ENCODE assay signal across 23 cellular contexts in the genomic region with DNA sequence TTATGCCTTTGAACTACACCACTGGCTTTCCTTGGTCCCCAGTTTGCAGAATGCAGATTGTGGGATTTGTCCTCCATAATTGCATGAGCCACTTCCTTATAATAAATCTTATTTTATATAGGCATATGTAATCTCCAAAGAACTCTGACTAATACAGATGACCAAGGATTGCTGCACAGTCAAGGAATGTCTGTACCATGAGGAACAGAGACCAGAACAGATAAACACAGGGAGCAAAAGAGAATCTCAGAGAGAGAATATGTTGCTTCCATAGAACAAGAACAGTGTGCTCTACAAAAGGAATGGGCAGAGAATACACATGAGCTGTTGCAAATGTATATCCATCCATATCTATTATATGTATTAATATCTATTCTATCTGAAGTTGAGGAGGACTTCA.
"Had no signal": no experiment of that assay in that cellular context is flagged by ENCODE, and none has a peak within 500 bp of the region (broad histone marks: within the 10 kb centered on the region; RNA-seq: fewer than 3 reads in every experiment).

No MANE protein-coding gene starts in this region.

- H3K4me1 ChIP-seq: pancreas, psoas muscle had no signal

- H3K36me3 ChIP-seq: cardiac muscle cell, neutrophil, pancreas, right atrium auricular region, thyroid gland, upper lobe of right lung had no signal

- H3K27ac ChIP-seq: cardiac muscle cell, hepatocyte, neutrophil, pancreas, psoas muscle, right atrium auricular region, thyroid gland, upper lobe of right lung had no signal

- H3K4me3 ChIP-seq: cardiac muscle cell, hepatocyte, pancreas, psoas muscle, right atrium auricular region, thyroid gland, upper lobe of right lung had no signal

- DNase-seq: activated CD4-positive, alpha-beta memory T cell treated with anti-CD3 and anti-CD28 coated beads, Interleukin-2, amount 10 ng/mL, durations not matched to agents 7 days and 5 days; activated CD4-positive, alpha-beta T cell treated with anti-CD3 and anti-CD28 coated beads, Interleukin-2, amount 10 ng/mL, durations not matched to agents 24 days and 14 days; activated effector memory CD4-positive, alpha-beta T cell treated with Interleukin-2 at 50 U/mL for 16 hours; activated naive CD4-positive, alpha-beta T cell treated with anti-CD3 and anti-CD28 coated beads for 36 hours; activated naive CD8-positive, alpha-beta T cell treated with anti-CD3 and anti-CD28 coated beads, Interleukin-2, amount 10 ng/mL, durations not matched to agents 7 days and 5 days; activated T-cell treated with anti-CD3 and anti-CD28 coated beads, Interleukin-2, amount 50 U/mL, for 72 hours; amygdala; effector CD4-positive, alpha-beta T cell; erythroblast; foreskin melanocyte; left ventricle myocardium superior; midbrain; pancreas; psoas muscle; stimulated activated CD4-positive, alpha-beta T cell treated with anti-CD3 and anti-CD28 coated beads, Interleukin-4, amount 100 ng/mL, for 4 hours; stimulated activated naive CD8-positive, alpha-beta T cell treated with anti-CD3 and anti-CD28 coated beads, Interleukin-15, Interleukin-2, amounts not matched to agents 100 U/mL and 50 U/mL, for 24 hours; T-helper 2 cell; thyroid gland; upper lobe of right lung had no signal

- H3K9me3 ChIP-seq: neutrophil, pancreas, thyroid gland had no signal
